9 cellular contexts compared by ENCODE assay signal in the genomic region with DNA sequence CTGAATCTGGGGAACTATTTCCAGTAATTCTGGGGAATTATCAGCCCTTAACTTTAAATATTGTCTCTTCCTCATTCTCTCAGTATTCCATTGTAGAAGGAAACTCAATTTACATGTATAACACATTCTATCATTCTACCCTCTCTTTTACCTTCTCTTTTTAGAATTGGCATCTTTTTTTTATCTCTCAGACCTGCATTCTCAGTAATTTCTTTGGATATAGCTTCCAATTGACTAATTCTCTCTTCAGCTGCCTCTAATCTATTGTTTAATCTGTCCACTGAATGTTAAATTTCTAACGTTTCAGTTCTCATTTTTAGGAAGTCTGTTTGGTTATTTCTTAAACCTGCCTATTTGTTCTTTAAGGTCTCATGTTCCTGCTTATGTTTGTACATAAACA. TPM values are rescaled to one million over a fixed set of nuclear protein-coding genes. Genes with fewer than 3 reads are reported as not detected.
"Had no signal": no experiment of that assay in that cellular context is flagged by ENCODE, and none has a peak within 500 bp of the region (broad histone marks: within the 10 kb centered on the region; RNA-seq: fewer than 3 reads in every experiment).

No MANE protein-coding gene starts in this region.

- H3K4me3 ChIP-seq: GM23248 had no signal

- DNase-seq: GM23248, GOT3, H9, HCEC 1CT, IMR-90, KBM-7 had no signal

- H3K27ac ChIP-seq: GM23248 had no signal

- H2AFZ ChIP-seq: GM23248 had no signal

- H3K27ac Mint-ChIP-seq: H9 had no signal

- FAIRE-seq: H54, HTR-8/SVneo had no signal

- H3K9ac ChIP-seq: GM23248 had no signal

- H3K4me3 Mint-ChIP-seq: H9 had no signal

RNA-seq across cellular contexts. Expression of a gene that starts 33.0 kb away (rescaled TPM):
- total RNA-seq: H9, HT-29, IMR-90 had no signal
- polyA plus RNA-seq: IMR-90 had no signal
